ENCODE assay signal across 1 cellular context in genomic region chr15:40125950-40126349, GRCh38.
TF ChIP-seq lines count a peak whose summit lies in the region.

No MANE protein-coding gene starts in this region.

TF ChIP-seq in K562, 482 proteins besides CTCF, POLR2A, EP300 and RAD21 (continued from another document):
- TF ChIP-seq CUX1 (CRISPR knock-in tag; IDR thresholded peaks at IDR 0.05) (peak; percentile 88), ZNF263 (CRISPR knock-in tag; IDR thresholded peaks at IDR 0.05; ENCODE audit: borderline replicate concordance) (no peak)
